8 cellular contexts compared by ENCODE assay signal in the genomic region with DNA sequence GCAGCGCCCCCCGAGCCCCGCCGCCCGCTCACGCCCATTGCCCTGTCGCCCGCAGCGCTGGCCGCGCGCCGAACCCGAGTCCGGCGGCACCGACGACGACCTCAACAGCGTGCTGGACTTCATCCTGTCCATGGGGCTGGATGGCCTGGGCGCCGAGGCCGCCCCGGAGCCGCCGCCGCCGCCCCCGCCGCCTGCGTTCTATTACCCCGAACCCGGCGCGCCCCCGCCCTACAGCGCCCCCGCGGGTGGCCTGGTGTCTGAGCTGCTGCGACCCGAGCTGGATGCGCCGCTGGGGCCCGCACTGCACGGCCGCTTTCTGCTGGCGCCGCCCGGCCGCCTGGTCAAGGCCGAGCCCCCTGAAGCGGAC. TPM values are rescaled to one million over a fixed set of nuclear protein-coding genes. Genes with fewer than 3 reads are reported as not detected.
DNase-seq lines count a peak whose midpoint lies in the region; ATAC-seq and TF ChIP-seq lines count a peak whose summit lies in the region.

No MANE protein-coding gene starts in this region.

- ATAC-seq in GM18505 (IDR thresholded peaks at IDR 0.05; ENCODE audit: unreplicated experiment): peak; percentile 17

- WGBS in adipose tissue, 3 donors: 0 to 4% (median 3%) methylated on average over 27 to 52 of the region's 52 CpGs

- DNase-seq in LoVo (ENCODE audit: low spot score): peak; percentile 22
- peak; percentile 30 for DNase-seq in stimulated activated CD4-positive, alpha-beta T cell treated with anti-CD3 and anti-CD28 coated beads, Interleukin-4, amount 100 ng/mL, for 24 hours
- no peak for DNase-seq in SIG-M5 treated with dmso at 0.1 percent for 504 hours (lab: John Stamatoyannopoulos, UW; ENCODE audit: unreplicated experiment)
- no peak for DNase-seq in NCI-H345 (lab: John Stamatoyannopoulos, UW)

- no peak for TF ChIP-seq POLR2A in GM18505 (IDR thresholded peaks at IDR 0.05; ENCODE audit: borderline replicate concordance, extremely low read depth, insufficient read depth, insufficient read length)

- TF ChIP-seq CTCF in 22Rv1 (IDR thresholded peaks at IDR 0.05): peak; percentile 57

- H3K27ac ChIP-seq in 22Rv1 (peak overlapping the region; percentile 74), adipose tissue (ENCODE audit: low read depth, low read length) (peak overlapping the region; percentile 96)

- peak overlapping the region; percentile 17 for H3K4me3 ChIP-seq in iPS-11a (ENCODE audit: low read depth, low read length)

RNA-seq across cellular contexts. Expression of a gene that starts 0.5 kb away (rescaled TPM):
- 100 to 1,000 TPM in 1 of 3 donors, 10 to 100 TPM in 2; 16.4 to 136 (median 54.7) TPM for polyA plus RNA-seq in adipose tissue

Comparison
In these comparisons a context has a peak if more than half of its experiments do, and no peak if none do; other contexts are left out.
1. DNase-seq: peak in LoVo (single experiment) and stimulated activated CD4-positive, alpha-beta T cell treated with anti-CD3 and anti-CD28 coated beads, Interleukin-4, amount 100 ng/mL, for 24 hours (single experiment); none in SIG-M5 treated with dmso at 0.1 percent for 504 hours (single experiment) and NCI-H345 (single experiment).